Comparison of ENCODE assay signal across 12 cellular contexts in the genomic region with DNA sequence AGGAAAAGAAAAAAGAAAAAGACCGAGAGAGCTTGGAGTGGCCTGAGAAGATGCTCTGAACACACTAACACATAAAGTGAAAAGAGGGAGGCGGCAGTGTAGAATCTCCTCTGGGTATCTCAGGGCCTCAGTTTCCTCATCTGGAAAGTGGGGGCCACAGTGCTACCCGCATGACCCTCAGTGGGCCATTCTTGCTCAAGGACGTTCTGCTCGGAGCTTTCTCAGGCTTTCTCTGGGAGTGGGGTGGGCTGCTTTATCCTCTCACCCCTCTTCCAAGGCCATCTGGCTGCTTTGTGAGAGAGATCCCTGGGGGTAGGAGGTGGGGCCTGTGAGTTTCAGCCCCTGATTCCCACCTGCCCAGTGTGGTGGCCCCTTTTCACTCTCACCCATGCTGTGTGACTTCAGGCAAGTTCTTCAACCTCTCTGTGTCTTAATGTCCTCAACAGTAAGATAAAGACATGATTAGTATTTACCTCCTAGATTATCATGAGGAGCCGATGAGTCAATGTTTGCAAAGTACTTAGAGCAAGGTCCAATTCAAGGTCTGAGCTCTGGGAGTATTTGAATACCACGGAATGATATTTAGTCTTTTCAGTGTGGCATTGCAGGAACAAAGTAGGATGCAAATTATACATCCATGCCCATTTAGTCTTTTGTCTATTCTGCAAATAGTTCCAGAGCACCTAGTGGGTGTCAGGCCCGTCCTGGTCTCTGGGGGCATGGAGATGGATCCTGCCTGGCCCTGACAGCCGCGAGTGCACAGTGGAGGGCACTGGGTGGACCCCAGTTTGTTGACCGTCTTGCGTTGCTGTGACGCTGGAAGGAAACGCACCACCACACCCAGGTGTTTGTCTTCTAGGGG. TPM values are rescaled to one million over a fixed set of nuclear protein-coding genes. Genes with fewer than 3 reads are reported as not detected.
DNase-seq lines count a peak whose midpoint lies in the region; ATAC-seq and TF ChIP-seq lines count a peak whose summit lies in the region.
"Had no signal": no experiment of that assay in that cellular context is flagged by ENCODE, and none has a peak within 500 bp of the region (broad histone marks: within the 10 kb centered on the region; RNA-seq: fewer than 3 reads in every experiment).

No MANE protein-coding gene starts in this region.

- no peak for TF ChIP-seq POLR2A in ovary (IDR thresholded peaks at IDR 0.05)

- in situ Hi-C loops in HAP-1 (cut with MboI; ENCODE audit: low sequenced_read_pairs), result no loop called here

- H3K9me3 ChIP-seq in ovary (no peaks in the 10 kb centered on the region), HAP-1 (no peaks in the 10 kb centered on the region)

- H3K27ac ChIP-seq in ovary, result no peak overlapping the region

- H3K4me3 Mint-ChIP-seq in dendritic cell treated with granulocyte-macrophage colony-stimulating factor and Interleukin-4, amounts not matched to agents 40 ng/mL and 50 ng/mL, for 4 days, result no peak overlapping the region
- H3K4me3 Mint-ChIP-seq: neural crest cell had no signal

- H3K36me3 ChIP-seq in ovary (no peaks in the 10 kb centered on the region), HAP-1 (replicated peaks) (peaks cover 8% of the 10 kb centered on the region)

- H3K27me3 Mint-ChIP-seq in dendritic cell treated with granulocyte-macrophage colony-stimulating factor and Interleukin-4, amounts not matched to agents 40 ng/mL and 50 ng/mL, for 4 days, result no peaks in the 10 kb centered on the region

- ATAC-seq in GM21576 (IDR thresholded peaks at IDR 0.05; ENCODE audit: unreplicated experiment), result no peak

- H3K4me1 ChIP-seq in ovary (ENCODE audit: insufficient read depth), result peaks cover 12% of the 10 kb centered on the region
- no peaks in the 10 kb centered on the region for H3K4me1 ChIP-seq in HAP-1

- no peaks in the 10 kb centered on the region for H3K27me3 ChIP-seq in ovary
- H3K27me3 ChIP-seq in HAP-1 (ENCODE audit: low read depth), result no peaks in the 10 kb centered on the region
- H3K27me3 ChIP-seq: dorsolateral prefrontal cortex had no signal

- intact Hi-C loops in dendritic cell treated with granulocyte-macrophage colony-stimulating factor and Interleukin-4, amounts not matched to agents 40 ng/mL and 50 ng/mL, for 4 days (cut with micrococcal nuclease), result loop anchor here (5.0 to 10.0 kb wide), 3 partner anchors 33 to 185 kb away; a partner anchor contains a TSS
- intact Hi-C loops in ovary (cut with DNase I), result loop anchor here (5.0 to 10.0 kb wide), 5 partner anchors 93 to 185 kb away; a partner anchor contains a TSS

- no peaks in the 10 kb centered on the region for H3K9me3 Mint-ChIP-seq in dendritic cell treated with granulocyte-macrophage colony-stimulating factor and Interleukin-4, amounts not matched to agents 40 ng/mL and 50 ng/mL, for 4 days
- H3K9me3 Mint-ChIP-seq: neural crest cell had no signal

- peaks cover 61% of the 10 kb centered on the region for H3K36me3 Mint-ChIP-seq in dendritic cell treated with granulocyte-macrophage colony-stimulating factor and Interleukin-4, amounts not matched to agents 40 ng/mL and 50 ng/mL, for 4 days (ENCODE audit: low read depth)

- no peak for TF ChIP-seq EP300 in ovary (IDR thresholded peaks at IDR 0.05)

- WGBS in ovary, 3 donors, result 47 to 63% (median 56%) methylated on average over 14 of the region's 14 CpGs

- TF ChIP-seq CTCF in ovary (IDR thresholded peaks at IDR 0.05), result no peak

- H3K4me3 ChIP-seq in ovary, result no peak overlapping the region
- H3K4me3 ChIP-seq in HAP-1, result no peak overlapping the region
- H3K4me3 ChIP-seq: dorsolateral prefrontal cortex had no signal

- peaks cover 80% of the 10 kb centered on the region for H3K4me1 Mint-ChIP-seq in dendritic cell treated with granulocyte-macrophage colony-stimulating factor and Interleukin-4, amounts not matched to agents 40 ng/mL and 50 ng/mL, for 4 days (ENCODE audit: low read depth)

- peak overlapping the region; percentile 87 for H3K27ac Mint-ChIP-seq in dendritic cell treated with granulocyte-macrophage colony-stimulating factor and Interleukin-4, amounts not matched to agents 40 ng/mL and 50 ng/mL, for 4 days

- DNase-seq in ELR (ENCODE audit: low read depth), result peak; percentile 59
- DNase-seq in NCI-H345 (lab: John Stamatoyannopoulos, UW), result peak; percentile 24
- DNase-seq in ovary, result peak in 4 of 5 donors; percentile 11 to 43 (median 23)
- DNase-seq in H4 (ENCODE audit: low spot score), result no peak
- DNase-seq in HAP-1 (ENCODE audit: low spot score in 2 of 2), result no peak
- DNase-seq: activated T-cell treated with anti-CD3 and anti-CD28 coated beads, Interleukin-2, amount 50 U/mL, for 48 hours; dorsolateral prefrontal cortex; NCI-H2107; T-helper 2 cell had no signal

RNA-seq across cellular contexts. Expression of a gene that starts 34.3 kb away (rescaled TPM):
- total RNA-seq in ovary, result 10 to 100 TPM; 23.1 to 72.7 (median 45.5) TPM
- 10 to 100 TPM; 17.0 to 27.0 TPM for polyA plus RNA-seq in ovary
- total RNA-seq in H4 (2014; rRNA removed; shearing (Covaris generic)), result 7.2 and 7.6 TPM in 2 replicates

Comparison
In these comparisons a context has a peak if more than half of its experiments do, and no peak if none do; other contexts are left out.
1. DNase-seq: peak in ELR (single experiment), NCI-H345 (single experiment) and ovary (4 of 5); none in H4 (single experiment) and HAP-1 (0 of 2).